ENCODE assay signal across 10 cellular contexts in the genomic region with DNA sequence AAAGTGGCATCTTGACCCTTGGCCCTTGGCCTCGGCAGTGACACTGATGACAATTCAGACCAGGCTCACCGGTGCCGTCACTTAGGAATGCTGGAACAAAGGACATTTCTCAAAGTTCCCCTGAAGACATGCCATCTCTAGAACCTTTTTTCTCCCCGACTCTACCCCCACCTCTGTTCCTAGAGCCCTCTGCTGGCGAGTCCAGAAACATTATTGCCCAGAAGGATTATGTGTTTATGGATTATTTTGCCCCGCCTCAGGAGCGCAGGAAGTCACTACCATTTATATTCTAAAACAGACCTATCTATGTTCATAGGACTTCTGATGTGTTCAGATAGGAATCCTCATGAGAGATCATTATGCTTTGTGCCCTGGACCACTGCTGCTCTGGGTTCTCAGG. TPM values are rescaled to one million over a fixed set of nuclear protein-coding genes. Genes with fewer than 3 reads are reported as not detected.
DNase-seq lines count a peak whose midpoint lies in the region; ATAC-seq and TF ChIP-seq lines count a peak whose summit lies in the region.
"Had no signal": no experiment of that assay in that cellular context is flagged by ENCODE, and none has a peak within 500 bp of the region (broad histone marks: within the 10 kb centered on the region; RNA-seq: fewer than 3 reads in every experiment).

No MANE protein-coding gene starts in this region.

- no peaks in the 10 kb centered on the region for H3K27me3 Mint-ChIP-seq in activated T-helper 17 cell treated with anti-CD3 and anti-CD28 coated beads, Interleukin-2, amount 50 U/mL, for 72 hours

- no peaks in the 10 kb centered on the region for H3K9me3 Mint-ChIP-seq in activated T-helper 17 cell treated with anti-CD3 and anti-CD28 coated beads, Interleukin-2, amount 50 U/mL, for 72 hours

- peak overlapping the region; percentile 28 for H3K27ac Mint-ChIP-seq in activated T-helper 17 cell treated with anti-CD3 and anti-CD28 coated beads, Interleukin-2, amount 50 U/mL, for 72 hours

- H3K4me1 Mint-ChIP-seq in activated T-helper 17 cell treated with anti-CD3 and anti-CD28 coated beads, Interleukin-2, amount 50 U/mL, for 72 hours = no peaks in the 10 kb centered on the region

- WGBS in ovary, 3 donors = 67 to 75% (median 72%) methylated on average over 7 of the region's 7 CpGs

- peaks cover 61% of the 10 kb centered on the region for H3K36me3 Mint-ChIP-seq in activated T-helper 17 cell treated with anti-CD3 and anti-CD28 coated beads, Interleukin-2, amount 50 U/mL, for 72 hours (ENCODE audit: low read depth)

- no peak overlapping the region for H3K4me3 ChIP-seq in HFF-Myc (replicated peaks; ENCODE audit: low read depth, low read length)
- H3K4me3 ChIP-seq in ovary = no peak overlapping the region

- DNase-seq in AG09319 (ENCODE audit: extremely low read depth, low read depth) (no peak), HFF-Myc (ENCODE audit: extremely low read depth, low read depth) (no peak), left lobe of liver (ENCODE audit: low spot score) (peak; percentile 31), GM03348 (ENCODE audit: low spot score) (no peak), ovary (no peak), germinal center (ENCODE audit: low spot score) (no peak)
- no peak for DNase-seq in activated effector memory CD4-positive, alpha-beta T cell treated with anti-CD3 and anti-CD28 coated beads, Interleukin-2, amount 50 U/mL, for 16 hours
- DNase-seq: cortex of kidney, NCI-H524 treated with DMSO at 0.1 percent for 48 hours had no signal

- TF ChIP-seq EP300 in ovary (IDR thresholded peaks at IDR 0.05) = no peak

- TF ChIP-seq POLR2A in ovary (IDR thresholded peaks at IDR 0.05) = no peak

- no peaks in the 10 kb centered on the region for H3K4me1 ChIP-seq in ovary (ENCODE audit: insufficient read depth)

- no peaks in the 10 kb centered on the region for H3K9me3 ChIP-seq in ovary

- no peak overlapping the region for H3K4me3 Mint-ChIP-seq in activated T-helper 17 cell treated with anti-CD3 and anti-CD28 coated beads, Interleukin-2, amount 50 U/mL, for 72 hours

- TF ChIP-seq CTCF in AG09319 (IDR thresholded peaks at IDR 0.05; ENCODE audit: low read depth, low read length) (peak; percentile 40), HFF-Myc (IDR thresholded peaks at IDR 0.05; ENCODE audit: low read depth, low read length, missing control alignments) (peak; percentile 39), ovary (IDR thresholded peaks at IDR 0.05) (no peak)

- intact Hi-C loops in ovary (cut with DNase I) = loop anchor here in 1 of 4 donors (5.0 kb wide), 1 partner anchor 96 kb away; no protein-coding TSS in a partner anchor

- no peak overlapping the region for H3K27ac ChIP-seq in ovary

- H3K36me3 ChIP-seq in ovary = no peaks in the 10 kb centered on the region

- no peak for ATAC-seq in activated T-helper 17 cell treated with anti-CD3 and anti-CD28 coated beads, Interleukin-2, amount 50 U/mL, for 72 hours (replicated peaks)
- ATAC-seq in left lobe of liver = peak; percentile 43

- H3K27me3 ChIP-seq in ovary = no peaks in the 10 kb centered on the region

RNA-seq across cellular contexts. Expression of gene SHISA4, which starts 12.6 kb away (rescaled TPM):
- total RNA-seq in activated T-helper 17 cell treated with anti-CD3 and anti-CD28 coated beads, Interleukin-2, amount 50 U/mL, for 72 hours = 1 to 10 TPM in 1 of 2 donors, under 1 TPM in 1; 0.69 to 1.6 TPM
- total RNA-seq in left lobe of liver = 4.4 TPM
- 10 to 100 TPM; 16.8 to 37.9 (median 26.4) TPM for total RNA-seq in ovary
- 10 to 100 TPM; 11.3 to 29.9 TPM for polyA plus RNA-seq in ovary

RNA-seq across cellular contexts. Expression of gene IPO9, which starts 47.2 kb away (rescaled TPM):
- total RNA-seq in activated T-helper 17 cell treated with anti-CD3 and anti-CD28 coated beads, Interleukin-2, amount 50 U/mL, for 72 hours = 10 to 100 TPM; 54.3 to 70.2 TPM
- total RNA-seq in left lobe of liver = 21.3 TPM
- total RNA-seq in ovary = 10 to 100 TPM; 12.9 to 43.8 (median 40.7) TPM
- polyA plus RNA-seq in ovary = 10 to 100 TPM; 15.7 to 34.3 TPM

Comparison
In these comparisons a context has a peak if more than half of its experiments do, and no peak if none do; other contexts are left out.
1. CTCF ChIP-seq: peak in AG09319 (single experiment) and HFF-Myc (single experiment); none in ovary (0 of 3).